Comparison of ENCODE assay signal across 28 cellular contexts in genomic region chrX:95950679-95951078, GRCh38.
"Had no signal": no experiment of that assay in that cellular context is flagged by ENCODE, and none has a peak within 500 bp of the region (broad histone marks: within the 10 kb centered on the region; RNA-seq: fewer than 3 reads in every experiment).

No MANE protein-coding gene starts in this region.

- H3K4me1 Mint-ChIP-seq: naive B cell; neural progenitor cell; stimulated activated naive B cell treated with anti-CD40 and anti-IgM and Interleukin-4, amounts not matched to agents 10 μg/mL and 1 μg/mL and 100 μg/mL, for 72 hours had no signal

- FAIRE-seq: endometrium, islet of Langerhans had no signal

- H3K4me3 Mint-ChIP-seq: effector memory CD8-positive, alpha-beta T cell; naive B cell; nephron; neural progenitor cell; stimulated activated naive B cell treated with anti-CD40 and anti-IgM and Interleukin-4, amounts not matched to agents 10 μg/mL and 1 μg/mL and 100 μg/mL, for 72 hours; stimulated activated naive CD8-positive, alpha-beta T cell treated with anti-CD3 and anti-CD28 coated beads, Interleukin-15, Interleukin-2, amounts not matched to agents 100 ng/mL and 50 ng/mL, for 24 hours had no signal

- DNase-seq: cortex of kidney; effector memory CD8-positive, alpha-beta T cell; erythroblast; esophagus squamous epithelium; foreskin melanocyte; glutamatergic neuron; heart right ventricle; hippocampal formation; left cardiac atrium; left ventricle myocardium inferior; lower lobe of right lung; naive B cell; right lobe of liver; small intestine; stimulated activated CD4-positive, alpha-beta T cell treated with anti-CD3 and anti-CD28 coated beads, Interleukin-15, amount 100 ng/mL, for 24 hours; stimulated activated CD4-positive, alpha-beta T cell treated with anti-CD3 and anti-CD28 coated beads, Interleukin-2, amount 100 ng/mL, for 48 hours; stimulated activated naive B cell treated with anti-CD40 and anti-IgM and Interleukin-4, amounts not matched to agents 10 μg/mL and 1 μg/mL and 100 μg/mL, for 72 hours; upper lobe of right lung; uterus had no signal

- H3K4me1 ChIP-seq: heart right ventricle, left ventricle myocardium inferior, lower lobe of right lung, neural progenitor cell, parathyroid adenoma, right lobe of liver, tibial nerve, upper lobe of right lung, uterus had no signal

- H3K4me3 ChIP-seq: esophagus squamous epithelium, left ventricle myocardium inferior, lower lobe of right lung, neural progenitor cell, right lobe of liver, thoracic aorta, tibial nerve, upper lobe of right lung, uterus had no signal

- H3K79me2 ChIP-seq: parathyroid adenoma had no signal

- H3K9me3 Mint-ChIP-seq: naive B cell; nephron; neural progenitor cell; stimulated activated naive B cell treated with anti-CD40 and anti-IgM and Interleukin-4, amounts not matched to agents 10 μg/mL and 1 μg/mL and 100 μg/mL, for 72 hours had no signal

- H3K36me3 Mint-ChIP-seq: naive B cell; neural progenitor cell; stimulated activated naive B cell treated with anti-CD40 and anti-IgM and Interleukin-4, amounts not matched to agents 10 μg/mL and 1 μg/mL and 100 μg/mL, for 72 hours had no signal

- H3K27ac ChIP-seq: esophagus squamous epithelium, heart right ventricle, left ventricle myocardium inferior, lower lobe of right lung, neural progenitor cell, parathyroid adenoma, right lobe of liver, thoracic aorta, tibial nerve, upper lobe of right lung, uterus had no signal

- H3K36me3 ChIP-seq: esophagus squamous epithelium, heart right ventricle, left ventricle myocardium inferior, lower lobe of right lung, neural progenitor cell, right lobe of liver, thoracic aorta, tibial nerve, upper lobe of right lung, uterus had no signal

- H3K27me3 ChIP-seq: esophagus squamous epithelium, heart right ventricle, neural progenitor cell, tibial nerve, upper lobe of right lung, uterus had no signal

- ATAC-seq: effector memory CD8-positive, alpha-beta T cell; heart right ventricle; left cardiac atrium; lower lobe of right lung; right lobe of liver; stimulated activated naive B cell treated with anti-CD40 and anti-IgM and Interleukin-4, amounts not matched to agents 10 μg/mL and 1 μg/mL and 100 μg/mL, for 72 hours; upper lobe of right lung had no signal

- H3K27me3 Mint-ChIP-seq: effector memory CD8-positive, alpha-beta T cell; naive B cell; progenitor cell of endocrine pancreas; stimulated activated naive B cell treated with anti-CD40 and anti-IgM and Interleukin-4, amounts not matched to agents 10 μg/mL and 1 μg/mL and 100 μg/mL, for 72 hours; stimulated activated naive CD8-positive, alpha-beta T cell treated with anti-CD3 and anti-CD28 coated beads, Interleukin-15, Interleukin-2, amounts not matched to agents 100 ng/mL and 50 ng/mL, for 24 hours had no signal

- H3K9me3 ChIP-seq: esophagus squamous epithelium, heart right ventricle, left ventricle myocardium inferior, lower lobe of right lung, right lobe of liver, thoracic aorta, tibial nerve, upper lobe of right lung, uterus had no signal

- H3K4me2 ChIP-seq: neural progenitor cell had no signal

- H3K9ac ChIP-seq: neural progenitor cell, parathyroid adenoma had no signal

- H2AFZ ChIP-seq: neural progenitor cell, parathyroid adenoma had no signal

- H3K27ac Mint-ChIP-seq: effector memory CD8-positive, alpha-beta T cell; naive B cell; neural progenitor cell; progenitor cell of endocrine pancreas; stimulated activated naive B cell treated with anti-CD40 and anti-IgM and Interleukin-4, amounts not matched to agents 10 μg/mL and 1 μg/mL and 100 μg/mL, for 72 hours; stimulated activated naive CD8-positive, alpha-beta T cell treated with anti-CD3 and anti-CD28 coated beads, Interleukin-15, Interleukin-2, amounts not matched to agents 100 ng/mL and 50 ng/mL, for 24 hours had no signal
